ENCODE assay signal across 8 cellular contexts in the genomic region with DNA sequence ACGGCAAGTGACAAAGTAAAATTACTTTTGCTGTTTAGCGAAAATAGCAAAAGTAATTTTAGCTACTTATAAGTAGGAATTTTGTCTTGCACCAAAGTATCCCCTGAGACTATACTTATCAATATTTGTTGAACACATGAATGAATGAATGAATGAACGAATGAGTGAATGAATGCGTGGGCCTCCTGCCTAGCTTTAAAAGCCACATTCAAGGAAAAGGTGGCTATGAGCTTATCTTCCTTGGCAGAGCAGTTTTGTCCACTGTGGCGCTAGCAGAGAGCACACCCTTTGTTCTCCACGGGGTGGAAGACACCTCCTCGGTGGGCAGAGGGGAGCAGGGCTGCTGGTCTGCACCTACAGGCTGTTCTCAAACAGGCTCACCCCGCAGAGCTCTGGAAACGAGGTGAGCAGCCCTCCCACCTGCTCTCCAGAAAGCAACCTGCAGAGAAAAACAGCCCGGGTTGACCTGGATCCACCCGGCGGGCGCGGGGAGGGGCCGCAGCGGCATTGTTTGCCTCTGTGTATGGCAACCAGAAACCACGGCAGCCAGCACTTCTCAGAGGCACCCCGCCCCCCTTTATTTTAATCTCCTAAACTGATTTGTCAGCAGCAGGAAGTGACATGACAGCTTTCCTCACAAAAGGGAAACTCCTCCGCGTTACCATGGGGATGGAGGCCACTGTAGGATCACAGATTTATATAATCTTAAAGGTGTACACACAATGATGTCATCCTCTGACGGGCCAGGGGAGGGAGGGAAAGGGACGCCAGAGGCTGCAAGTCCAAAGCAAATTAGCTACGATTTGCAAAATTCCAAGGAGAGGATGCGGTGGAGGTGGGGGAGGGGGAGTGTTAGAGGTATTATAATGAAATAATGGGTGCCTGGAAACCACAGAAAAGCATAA. TPM values are rescaled to one million over a fixed set of nuclear protein-coding genes. Genes with fewer than 3 reads are reported as not detected.
DNase-seq lines count a peak whose midpoint lies in the region; ATAC-seq, FAIRE-seq and TF ChIP-seq lines count a peak whose summit lies in the region.

No MANE protein-coding gene starts in this region.

- in situ Hi-C loops in HepG2 (cut with HindIII; ENCODE audit: extremely low pct_ligation_motif_present, low pct_unique_long_range_greater_than_20kb): loop anchor here (5.0 kb wide), 1 partner anchor 33 kb away; no protein-coding TSS in a partner anchor

- no TSS peak for BruUV-seq in HepG2 (replicated peaks; lab: Mats Ljungman, UMichigan)

- TF ChIP-seq RAD21 in HepG2 (CRISPR knock-in tag; IDR thresholded peaks at IDR 0.05): peak; percentile 45

- H3K27me3 Mint-ChIP-seq in CD14-positive monocyte (ENCODE audit: low read depth in 3 of 3): peaks cover 3 to 28% (median 14%) of the 10 kb centered on the region in 3 donors
- peaks cover 2% of the 10 kb centered on the region for H3K27me3 Mint-ChIP-seq in dendritic cell treated with granulocyte-macrophage colony-stimulating factor and Interleukin-4, amounts not matched to agents 40 ng/mL and 50 ng/mL, for 4 days

- peak; percentile 100 for DNase-seq in CD14-positive monocyte (ENCODE audit: low spot score)
- peak; percentile 100 for DNase-seq in NCI-H748 (lab: John Stamatoyannopoulos, UW; ENCODE audit: unreplicated experiment)
- peak; percentile 69 to 96 for DNase-seq in activated CD4-positive, alpha-beta T cell treated with anti-CD3 and anti-CD28 coated beads, Interleukin-2, amount 50 U/mL, for 24 hours (ENCODE audit: low read depth in 1 of 2, low spot score in 1 of 2)
- DNase-seq in HepG2 (ENCODE audit: low spot score): peak; percentile 99
- peak; percentile 78 to 88 for DNase-seq in stimulated activated CD4-positive, alpha-beta T cell treated with anti-CD3 and anti-CD28 coated beads, Interleukin-2, amount 100 ng/mL, for 48 hours

- peak overlapping the region; percentile 89 for H3K9ac ChIP-seq in HepG2 (ENCODE audit: insufficient read depth, low read depth, low read length)

- CTCF ChIA-PET in HepG2 (lab: Yijun Ruan, JAX; ENCODE audit: low intra/inter-chr PET ratio, low total read pairs): no interaction called here

- peaks cover 33 to 42% of the 10 kb centered on the region in 2 donors for H3K36me3 Mint-ChIP-seq in CD14-positive monocyte
- H3K36me3 Mint-ChIP-seq in dendritic cell treated with granulocyte-macrophage colony-stimulating factor and Interleukin-4, amounts not matched to agents 40 ng/mL and 50 ng/mL, for 4 days (ENCODE audit: low read depth): peaks cover 42% of the 10 kb centered on the region

- H3K36me3 ChIP-seq in HepG2 (replicated peaks in 1 of 2; ENCODE audit: control insufficient read depth in 1 of 2, insufficient read depth in 2 of 2, low read length in 2 of 2): peaks cover 6 to 27% of the 10 kb centered on the region in 2 experiments

- peaks cover 26% of the 10 kb centered on the region for H3K79me2 ChIP-seq in HepG2 (ENCODE audit: insufficient read depth, low read length)

- H2AFZ ChIP-seq in HepG2 (ENCODE audit: low read length): no peak overlapping the region

- POLR2A ChIA-PET in HepG2 (lab: Yijun Ruan, JAX): interaction anchor here (0.6 to 17.1 kb wide), 21 partner anchors 9 to 194 kb away, joined by 3 to 425 read pairs (median 4); partner anchors contain the start of genes ERGIC1 and RPL26L1

- peaks cover 55% of the 10 kb centered on the region for H3K4me1 ChIP-seq in HepG2 (ENCODE audit: insufficient read depth, low read length)

- no peaks in the 10 kb centered on the region for H3K9me3 ChIP-seq in HepG2 (ENCODE audit: low read length)

- TF ChIP-seq EP300 in HepG2 (IDR thresholded peaks at IDR 0.05; ENCODE audit: low read depth in 2 of 2, low read length in 2 of 2): peak; percentile 61 to 73; a peak in 2 of 4 replicates
- no peak for TF ChIP-seq EP300 in HepG2 (CRISPR knock-in tag; IDR thresholded peaks at IDR 0.05; ENCODE audit: borderline replicate concordance)

- peak overlapping the region; percentile 94 to 99 (median 98) for H3K27ac Mint-ChIP-seq in CD14-positive monocyte
- H3K27ac Mint-ChIP-seq in dendritic cell treated with granulocyte-macrophage colony-stimulating factor and Interleukin-4, amounts not matched to agents 40 ng/mL and 50 ng/mL, for 4 days: peak overlapping the region; percentile 100

- peak overlapping the region; percentile 94 to 100 for H3K4me3 Mint-ChIP-seq in CD14-positive monocyte
- H3K4me3 Mint-ChIP-seq in dendritic cell treated with granulocyte-macrophage colony-stimulating factor and Interleukin-4, amounts not matched to agents 40 ng/mL and 50 ng/mL, for 4 days: peak overlapping the region; percentile 73

- peak overlapping the region; percentile 100 for H3K4me2 ChIP-seq in HepG2 (ENCODE audit: low read depth, low read length)

- peak; percentile 91 for FAIRE-seq in HepG2 (lab: Jason Lieb, UNC)

- TF ChIP-seq CTCF in CD14-positive monocyte (IDR thresholded peaks at IDR 0.05) (no peak), HepG2 (CRISPR knock-in tag; IDR thresholded peaks at IDR 0.05) (peak; percentile 22; the same call in 1 of the 2 replicates)

- intact Hi-C loops in CD14-positive monocyte (cut with micrococcal nuclease): loop anchor here in 1 of 2 donors (2.0 kb wide), 2 partner anchors 48 to 122 kb away; no protein-coding TSS in a partner anchor
- intact Hi-C loops in dendritic cell treated with granulocyte-macrophage colony-stimulating factor and Interleukin-4, amounts not matched to agents 40 ng/mL and 50 ng/mL, for 4 days (cut with micrococcal nuclease): loop anchor here (2.0 kb wide), 1 partner anchor 50 kb away; no protein-coding TSS in a partner anchor
- intact Hi-C loops in HepG2 (cut with micrococcal nuclease; ENCODE audit: unreplicated experiment): loop anchor here (1.0 kb wide), 2 partner anchors 32 to 94 kb away; no protein-coding TSS in a partner anchor

- peak in 1 of 2 experiments; percentile 64; a peak in 1 of 4 replicates for TF ChIP-seq POLR2A in HepG2 (IDR thresholded peaks at IDR 0.05; ENCODE audit: insufficient read depth in 1 of 2, low read depth in 2 of 2, low read length in 2 of 2)

- H3K4me1 Mint-ChIP-seq in CD14-positive monocyte: peaks cover 41% of the 10 kb centered on the region
- peaks cover 64% of the 10 kb centered on the region for H3K4me1 Mint-ChIP-seq in dendritic cell treated with granulocyte-macrophage colony-stimulating factor and Interleukin-4, amounts not matched to agents 40 ng/mL and 50 ng/mL, for 4 days (ENCODE audit: low read depth)

- peak overlapping the region; percentile 84 for H3K27ac ChIP-seq in HepG2 (ENCODE audit: extremely low read length, insufficient read depth, low read length)

- peaks cover 37% of the 10 kb centered on the region for H4K20me1 ChIP-seq in HepG2 (ENCODE audit: insufficient read depth, low read length)

- no peaks in the 10 kb centered on the region; a peak in 2 of 5 replicates for H3K27me3 ChIP-seq in HepG2 (ENCODE audit: control insufficient read depth in 1 of 2, insufficient read depth in 2 of 2, low read length in 2 of 2)

- peaks cover 0 to 21% (median 15%) of the 10 kb centered on the region in 7 donors for H3K9me3 Mint-ChIP-seq in CD14-positive monocyte
- no peaks in the 10 kb centered on the region for H3K9me3 Mint-ChIP-seq in dendritic cell treated with granulocyte-macrophage colony-stimulating factor and Interleukin-4, amounts not matched to agents 40 ng/mL and 50 ng/mL, for 4 days

- H3K4me3 ChIP-seq in HepG2 (replicated peaks in 1 of 3; ENCODE audit: insufficient read depth in 1 of 3, low read depth in 2 of 3, low read length in 3 of 3): peak overlapping the region; percentile 54 to 73 (median 54); a peak in 5 of 6 replicates

- ATAC-seq in GM19395 (IDR thresholded peaks at IDR 0.05; ENCODE audit: unreplicated experiment): peak; percentile 91
- peak; percentile 74 for ATAC-seq in HG03558 (IDR thresholded peaks at IDR 0.05; ENCODE audit: extremely low read depth, unreplicated experiment)
- ATAC-seq in HepG2: peak; percentile 78

- WGBS in HepG2 (ENCODE audit: low lambda C conversion rate): 11% methylated on average over 13 of the region's 24 CpGs

TF ChIP-seq in HepG2, 621 proteins besides CTCF, POLR2A, EP300 and RAD21 (continues in another document):
- peak; percentile 51 for TF ChIP-seq YY1 (IDR thresholded peaks at IDR 0.05; ENCODE audit: insufficient read depth, insufficient replicate concordance, low read depth, low read length)
- TF ChIP-seq NAIF1 (CRISPR knock-in tag; IDR thresholded peaks at IDR 0.05; ENCODE audit: borderline replicate concordance): no peak
- no peak for TF ChIP-seq CERS6 (CRISPR knock-in tag; IDR thresholded peaks at IDR 0.05)
- TF ChIP-seq NFATC3 (CRISPR knock-in tag; IDR thresholded peaks at IDR 0.05): no peak

RNA-seq across cellular contexts. Expression of gene DUSP1, which starts 5.9 kb away (rescaled TPM):
- polyA plus RNA-seq in CD14-positive monocyte (1,000 to 10,000 TPM; 1,963 to 3,954 TPM), HepG2 (2011; rRNA removed) (55.5 and 79.2 TPM in 2 replicates)
- total RNA-seq in HepG2 (2016; rRNA removed; fragmentation: Illumina TruSeq; extraction: Trizol): 18.0 and 27.1 TPM in 2 replicates
- 7.1 and 7.8 TPM in 2 replicates for total RNA-seq in HepG2 (2016; cell fraction: cytosol; rRNA removed; fragmentation: Illumina TruSeq; extraction: Trizol; ENCODE audit: low read depth)
- total RNA-seq in HepG2 (2016; cell fraction: insoluble cytoplasmic fraction; rRNA removed; fragmentation: Illumina TruSeq; extraction: Trizol): 15.8 and 29.9 TPM in 2 replicates
- 14.2 and 16.6 TPM in 2 replicates for total RNA-seq in HepG2 (2016; cell fraction: membrane; rRNA removed; fragmentation: Illumina TruSeq; extraction: Trizol)
- 53.7 and 56.5 TPM in 2 replicates for total RNA-seq in HepG2 (2016; cell fraction: nucleus; rRNA removed; fragmentation: Illumina TruSeq; extraction: Trizol)
- 59.1 and 69.7 TPM in 2 replicates for polyA plus RNA-seq in HepG2 (2011; cell fraction: cytosol; rRNA removed)
- 85.1 and 113 TPM in 2 replicates for polyA plus RNA-seq in HepG2 (2011; cell fraction: nucleus; rRNA removed)
- 48.1 and 56.6 TPM in 2 replicates for polyA plus RNA-seq in HepG2 (2012)
- 4.7 and 6.0 TPM in 2 replicates for polyA plus RNA-seq in HepG2 (2016; cell fraction: cytosol; fragmentation: Illumina TruSeq; extraction: Trizol; ENCODE audit: low read depth)
- polyA plus RNA-seq in HepG2 (2016; cell fraction: insoluble cytoplasmic fraction; fragmentation: Illumina TruSeq; extraction: Trizol; ENCODE audit: low read depth): 17.2 and 23.0 TPM in 2 replicates
- 9.3 and 9.4 TPM in 2 replicates for polyA plus RNA-seq in HepG2 (2016; cell fraction: membrane; fragmentation: Illumina TruSeq; extraction: Trizol; ENCODE audit: low read depth)
- polyA plus RNA-seq in HepG2 (2016; cell fraction: nucleus; fragmentation: Illumina TruSeq; extraction: Trizol; ENCODE audit: insufficient read depth, low read depth): 63.2 and 85.8 TPM in 2 replicates
- polyA minus RNA-seq in HepG2 (2011; rRNA and poly(A)+ RNA removed; ENCODE audit: low replicate concordance): 142 and 198 TPM in 2 replicates
- polyA minus RNA-seq in HepG2 (2011; cell fraction: cytosol; rRNA and poly(A)+ RNA removed): 72.5 and 80.5 TPM in 2 replicates
- polyA minus RNA-seq in HepG2 (2011; cell fraction: nucleus; rRNA and poly(A)+ RNA removed): 95.3 and 131 TPM in 2 replicates

Comparison
In these comparisons a context has a peak if more than half of its experiments do, and no peak if none do; other contexts are left out.
1. Peak in every context shown above with its lines: DNase-seq, ATAC-seq, H3K4me3 ChIP-seq and H3K27ac ChIP-seq.
2. RNA of gene DUSP1, which starts 5.9 kb away (polyA plus RNA-seq): 1,963 to 3,954 TPM in CD14-positive monocyte; 4.7 to 113 TPM in HepG2; every median in the first group is over 10 times any median in the second.